In the genomic region with DNA sequence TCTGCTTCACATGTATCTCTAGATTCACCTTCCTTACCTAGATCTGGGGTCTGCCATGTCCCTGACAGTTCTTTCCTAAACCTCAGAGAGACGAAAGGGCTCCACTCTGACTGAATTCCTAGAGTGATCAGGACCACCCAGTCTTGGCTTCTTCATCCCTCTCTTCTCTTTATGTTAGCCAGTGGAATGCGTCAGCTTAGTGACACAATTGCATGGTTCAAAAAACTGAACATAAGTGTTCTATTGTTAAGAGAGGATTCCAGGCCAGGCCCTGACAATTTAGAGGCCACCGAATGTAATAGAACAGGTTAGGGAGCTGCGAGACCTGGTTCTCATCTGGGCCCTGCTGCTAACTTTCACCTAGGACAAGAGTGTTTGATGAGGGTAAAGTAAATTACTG, we compare ENCODE assay signal across 20 cellular contexts.
"Had no signal": no experiment of that assay in that cellular context is flagged by ENCODE, and none has a peak within 500 bp of the region (broad histone marks: within the 10 kb centered on the region; RNA-seq: fewer than 3 reads in every experiment).

No MANE protein-coding gene starts in this region.

- H3K36me3 Mint-ChIP-seq: activated CD8-positive, alpha-beta memory T cell treated with anti-CD3 and anti-CD28 coated beads, Interleukin-2, amount 10 ng/mL, durations not matched to agents 7 days and 5 days had no signal

- H3K27ac Mint-ChIP-seq: activated CD8-positive, alpha-beta memory T cell treated with anti-CD3 and anti-CD28 coated beads, Interleukin-2, amount 10 ng/mL, durations not matched to agents 7 days and 5 days; activated naive CD4-positive, alpha-beta T cell treated with anti-CD3 and anti-CD28 coated beads, Interleukin-2, amount 50 U/mL, for 72 hours had no signal

- H3K27ac ChIP-seq: coronary artery, heart right ventricle, left lung, psoas muscle, sigmoid colon, thoracic aorta had no signal

- H3K9me3 ChIP-seq: heart right ventricle, left lung, psoas muscle, sigmoid colon, thoracic aorta had no signal

- H3K9me3 Mint-ChIP-seq: activated naive CD4-positive, alpha-beta T cell treated with anti-CD3 and anti-CD28 coated beads, Interleukin-2, amount 50 U/mL, for 72 hours; activated T-cell treated with anti-CD3 and anti-CD28 coated beads, Interleukin-2, amount 50 U/mL, for 4 hours; T-helper 2 cell treated with Interferon-gamma antibody and Interleukin-4, amounts not matched to agents 5 μg/mL and 100 μg/mL, for 36 hours had no signal

- H3K27me3 ChIP-seq: sigmoid colon had no signal

- DNase-seq: activated CD4-positive, alpha-beta T cell treated with anti-CD3 and anti-CD28 coated beads, Interleukin-2, amount 50 U/mL, for 48 hours; activated CD4-positive, CD25-positive, alpha-beta regulatory T cell treated with anti-CD3 and anti-CD28 coated beads, Interleukin-2, amount 50 U/mL, for 72 hours; activated CD8-positive, alpha-beta memory T cell treated with anti-CD3 and anti-CD28 coated beads, Interleukin-2, amount 10 ng/mL, durations not matched to agents 7 days and 5 days; activated effector memory CD4-positive, alpha-beta T cell treated with anti-CD3 and anti-CD28 coated beads, Interleukin-2, amount 50 U/mL, for 16 hours; activated T-cell treated with anti-CD3 and anti-CD28 coated beads, Interleukin-2, amount 50 U/mL, for 4 hours; amniotic stem cell; effector memory CD4-positive, alpha-beta T cell; heart right ventricle; left lung; mesendoderm; occipital lobe; psoas muscle; sigmoid colon; stimulated activated CD4-positive, alpha-beta T cell treated with anti-CD3 and anti-CD28 coated beads, Interleukin-2, amount 100 ng/mL, for 24 hours; stimulated activated naive CD8-positive, alpha-beta T cell treated with anti-CD3 and anti-CD28 coated beads, Interleukin-15, Interleukin-2, amounts not matched to agents 100 U/mL and 50 U/mL, for 24 hours; SW 1271 had no signal

- H3K27me3 Mint-ChIP-seq: activated CD8-positive, alpha-beta memory T cell treated with anti-CD3 and anti-CD28 coated beads, Interleukin-2, amount 10 ng/mL, durations not matched to agents 7 days and 5 days had no signal

- H3K4me3 Mint-ChIP-seq: activated CD8-positive, alpha-beta memory T cell treated with anti-CD3 and anti-CD28 coated beads, Interleukin-2, amount 10 ng/mL, durations not matched to agents 7 days and 5 days had no signal

- H3K4me3 ChIP-seq: coronary artery, heart right ventricle, left lung, psoas muscle, sigmoid colon, thoracic aorta had no signal

- ATAC-seq: activated CD8-positive, alpha-beta memory T cell treated with anti-CD3 and anti-CD28 coated beads, Interleukin-2, amount 10 ng/mL, durations not matched to agents 7 days and 5 days; activated naive CD4-positive, alpha-beta T cell treated with anti-CD3 and anti-CD28 coated beads, Interleukin-2, amount 50 U/mL, for 72 hours; activated T-cell treated with anti-CD3 and anti-CD28 coated beads, Interleukin-2, amount 50 U/mL, for 4 hours; heart right ventricle; left lung; psoas muscle; stimulated activated naive CD8-positive, alpha-beta T cell treated with anti-CD3 and anti-CD28 coated beads, Interleukin-15, Interleukin-2, amounts not matched to agents 100 U/mL and 50 U/mL, for 24 hours had no signal

- H3K4me1 ChIP-seq: psoas muscle had no signal

- H3K36me3 ChIP-seq: heart right ventricle, left lung, sigmoid colon, thoracic aorta had no signal
